ENCODE assay signal across 8 cellular contexts in the genomic region with DNA sequence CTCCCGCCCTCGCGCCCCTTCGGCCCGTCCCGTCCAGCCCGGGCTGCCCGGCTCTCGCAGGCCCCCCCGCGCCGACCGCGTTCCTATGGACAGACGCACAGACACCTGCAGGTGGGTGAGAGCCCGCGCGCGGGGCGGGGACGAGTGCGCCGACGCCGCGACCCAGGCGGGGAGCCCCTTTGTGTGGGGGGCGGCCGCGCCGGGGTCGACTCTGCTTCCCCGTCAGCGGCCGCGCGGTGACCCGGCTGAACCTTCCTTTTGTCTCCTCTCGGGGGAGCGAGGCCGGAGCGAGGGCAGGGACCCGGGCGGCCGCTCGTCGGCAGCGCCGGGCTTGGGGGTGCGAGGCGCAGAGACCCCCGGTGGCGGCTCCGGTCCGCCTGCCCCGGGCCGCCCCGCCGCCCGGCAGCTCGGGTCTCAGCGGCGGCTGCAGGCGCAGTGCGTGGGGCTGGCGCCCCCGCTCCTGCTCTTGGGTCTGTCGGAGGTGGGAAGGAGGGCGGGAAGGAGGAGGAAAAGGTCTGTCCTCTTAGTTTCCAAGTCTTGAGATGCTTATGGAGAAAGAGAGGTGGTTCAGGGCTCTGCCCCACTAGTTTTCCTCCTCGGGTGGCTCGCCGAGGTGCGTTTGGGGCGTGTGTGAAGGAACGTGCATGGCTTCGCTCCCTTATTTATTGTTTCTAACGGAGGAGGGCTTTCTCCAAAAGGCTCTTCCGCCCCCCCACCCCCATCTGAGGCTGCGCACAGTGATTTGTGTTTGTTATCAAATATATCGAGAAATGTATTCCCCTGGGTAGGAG. TPM values are rescaled to one million over a fixed set of nuclear protein-coding genes. Genes with fewer than 3 reads are reported as not detected.
DNase-seq lines count a peak whose midpoint lies in the region; ATAC-seq lines count a peak whose summit lies in the region.

No MANE protein-coding gene starts in this region.

- CTCF ChIA-PET in activated CD8-positive, alpha-beta T cell treated with anti-CD3 and anti-CD28 coated beads, Interleukin-2, amount 10 ng/mL, durations not matched to agents 7 days and 5 days (lab: Charles Lee): interaction anchor here (1.3 to 2.9 kb wide), 4 partner anchors 44 to 306 kb away, joined by 5 to 13 read pairs (median 8); partner anchors contain the start of genes HSDL2 and INIP

- peak overlapping the region; percentile 92 for H3K4me3 Mint-ChIP-seq in activated CD8-positive, alpha-beta T cell treated with anti-CD3 and anti-CD28 coated beads, Interleukin-2, amount 10 ng/mL, durations not matched to agents 7 days and 5 days
- H3K4me3 Mint-ChIP-seq in effector memory CD8-positive, alpha-beta T cell: peak overlapping the region; percentile 88 to 89

- ATAC-seq in GM18520 (IDR thresholded peaks at IDR 0.05; ENCODE audit: unreplicated experiment): peak; percentile 39
- peak; percentile 23 for ATAC-seq in HG03060 (IDR thresholded peaks at IDR 0.05; ENCODE audit: low read depth, unreplicated experiment)
- peak; percentile 48 for ATAC-seq in activated CD8-positive, alpha-beta T cell treated with anti-CD3 and anti-CD28 coated beads, Interleukin-2, amount 10 ng/mL, durations not matched to agents 7 days and 5 days
- ATAC-seq in effector memory CD8-positive, alpha-beta T cell (replicated peaks): peak; percentile 37

- no peaks in the 10 kb centered on the region for H3K36me3 ChIP-seq in ACC112 (ENCODE audit: insufficient read depth, low read length)

- H3K27me3 Mint-ChIP-seq in activated CD8-positive, alpha-beta T cell treated with anti-CD3 and anti-CD28 coated beads, Interleukin-2, amount 10 ng/mL, durations not matched to agents 7 days and 5 days (ENCODE audit: low read depth): no peaks in the 10 kb centered on the region
- H3K27me3 Mint-ChIP-seq in effector memory CD8-positive, alpha-beta T cell: no peaks in the 10 kb centered on the region

- H3K4me3 ChIP-seq in ACC112 (ENCODE audit: low read depth, low read length): peak overlapping the region; percentile 91

- POLR2A ChIA-PET in activated CD8-positive, alpha-beta T cell treated with anti-CD3 and anti-CD28 coated beads, Interleukin-2, amount 10 ng/mL, durations not matched to agents 7 days and 5 days (lab: Charles Lee): interaction anchor here (0.7 to 3.2 kb wide), 7 partner anchors 8 to 232 kb away, joined by 3 to 22 read pairs (median 7); partner anchors contain the start of genes HSDL2 and INIP

- no peaks in the 10 kb centered on the region for H3K27me3 ChIP-seq in ACC112 (ENCODE audit: insufficient read depth, low read length)

- peaks cover 36% of the 10 kb centered on the region for H3K4me1 Mint-ChIP-seq in activated CD8-positive, alpha-beta T cell treated with anti-CD3 and anti-CD28 coated beads, Interleukin-2, amount 10 ng/mL, durations not matched to agents 7 days and 5 days (ENCODE audit: low read depth)
- H3K4me1 Mint-ChIP-seq in effector memory CD8-positive, alpha-beta T cell (ENCODE audit: low read depth in 2 of 2): peaks cover 9 to 13% of the 10 kb centered on the region in 2 donors

- no peak overlapping the region for H3K27ac ChIP-seq in ACC112 (ENCODE audit: low read depth, low read length)

- no peaks in the 10 kb centered on the region for H3K79me2 ChIP-seq in ACC112 (ENCODE audit: control insufficient read depth, insufficient read depth, low read length, unreplicated experiment)

- H3K27ac Mint-ChIP-seq in activated CD8-positive, alpha-beta T cell treated with anti-CD3 and anti-CD28 coated beads, Interleukin-2, amount 10 ng/mL, durations not matched to agents 7 days and 5 days: peak overlapping the region; percentile 92
- peak overlapping the region in 1 of 2 donors; percentile 81 for H3K27ac Mint-ChIP-seq in effector memory CD8-positive, alpha-beta T cell

- H3K4me1 ChIP-seq in ACC112 (ENCODE audit: control insufficient read depth, insufficient read depth, low read length, unreplicated experiment): no peaks in the 10 kb centered on the region

- no peaks in the 10 kb centered on the region for H3K9me3 Mint-ChIP-seq in activated CD8-positive, alpha-beta T cell treated with anti-CD3 and anti-CD28 coated beads, Interleukin-2, amount 10 ng/mL, durations not matched to agents 7 days and 5 days (ENCODE audit: insufficient read depth)
- H3K9me3 Mint-ChIP-seq in effector memory CD8-positive, alpha-beta T cell: no peaks in the 10 kb centered on the region

- H3K36me3 Mint-ChIP-seq in activated CD8-positive, alpha-beta T cell treated with anti-CD3 and anti-CD28 coated beads, Interleukin-2, amount 10 ng/mL, durations not matched to agents 7 days and 5 days (ENCODE audit: low read depth): peaks cover 7% of the 10 kb centered on the region
- peaks cover 9% of the 10 kb centered on the region for H3K36me3 Mint-ChIP-seq in effector memory CD8-positive, alpha-beta T cell (ENCODE audit: insufficient read depth)

- H2AFZ ChIP-seq in ACC112 (ENCODE audit: low read length, unreplicated experiment): peak overlapping the region; percentile 82

- DNase-seq in NCI-H460 (ENCODE audit: extremely low read depth, low read depth): peak; percentile 29
- DNase-seq in activated CD8-positive, alpha-beta T cell treated with anti-CD3 and anti-CD28 coated beads, Interleukin-2, amount 10 ng/mL, durations not matched to agents 7 days and 5 days: peak; percentile 60
- DNase-seq in effector memory CD8-positive, alpha-beta T cell: peak; percentile 14 to 30 (median 29)
- DNase-seq in midbrain (lab: John Stamatoyannopoulos, UW): peak; percentile 61
- peak; percentile 20 to 31 for DNase-seq in stimulated activated CD8-positive, alpha-beta memory T cell treated with anti-CD3 and anti-CD28 coated beads, Interleukin-4, amount 100 ng/mL, for 1 hour (ENCODE audit: low read depth in 2 of 2, low spot score in 1 of 2)

RNA-seq across cellular contexts. Expression of gene KIAA1958, which starts 0.6 kb away (rescaled TPM):
- total RNA-seq in NCI-H460 (2014; rRNA removed; shearing (Covaris generic)): 6.6 and 7.1 TPM in 2 replicates
- 3.3 and 3.5 TPM in 2 replicates for polyA plus RNA-seq in NCI-H460 (2014; cell fraction: nucleus; rRNA removed)
- 10 to 100 TPM; 11.1 to 11.5 TPM for total RNA-seq in activated CD8-positive, alpha-beta T cell treated with anti-CD3 and anti-CD28 coated beads, Interleukin-2, amount 10 ng/mL, durations not matched to agents 7 days and 5 days
